ENCODE assay signal across 2 cellular contexts in the genomic region with DNA sequence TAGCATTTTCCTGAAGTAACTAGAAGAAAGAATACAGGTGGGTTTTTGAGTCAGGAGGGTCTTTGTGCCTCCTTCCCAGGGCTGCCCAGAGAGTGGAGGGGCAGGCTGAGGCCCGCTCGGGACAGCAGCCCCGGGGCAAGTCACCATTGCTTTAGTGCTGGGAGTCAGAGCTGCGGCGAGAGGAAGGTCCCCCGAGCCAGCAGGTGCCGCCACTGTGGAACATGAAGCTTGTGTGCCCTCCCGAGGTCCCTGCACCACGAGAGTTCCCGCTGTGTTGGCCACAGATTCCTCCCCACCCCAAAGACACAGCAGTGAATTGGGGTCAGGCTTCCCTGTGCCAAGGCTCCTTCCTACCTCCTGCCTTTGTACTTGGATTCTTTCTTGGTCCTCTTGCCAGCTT.
TF ChIP-seq lines count a peak whose summit lies in the region.

No MANE protein-coding gene starts in this region.

TF ChIP-seq in GM23338, 12 proteins besides CTCF, POLR2A, EP300 and RAD21:
- TF ChIP-seq ZNF331 (CRISPR knock-in tag; IDR thresholded peaks at IDR 0.05; ENCODE audit: low read depth) (no peak), CREB1 (CRISPR knock-in tag; IDR thresholded peaks at IDR 0.05; ENCODE audit: low read depth) (no peak), EZH2phosphoT487 (IDR thresholded peaks at IDR 0.05; ENCODE audit: unreplicated experiment) (no peak), POLR2AphosphoS5 (IDR thresholded peaks at IDR 0.05; ENCODE audit: low read depth) (no peak)
- TF ChIP-seq, protein P1, sequence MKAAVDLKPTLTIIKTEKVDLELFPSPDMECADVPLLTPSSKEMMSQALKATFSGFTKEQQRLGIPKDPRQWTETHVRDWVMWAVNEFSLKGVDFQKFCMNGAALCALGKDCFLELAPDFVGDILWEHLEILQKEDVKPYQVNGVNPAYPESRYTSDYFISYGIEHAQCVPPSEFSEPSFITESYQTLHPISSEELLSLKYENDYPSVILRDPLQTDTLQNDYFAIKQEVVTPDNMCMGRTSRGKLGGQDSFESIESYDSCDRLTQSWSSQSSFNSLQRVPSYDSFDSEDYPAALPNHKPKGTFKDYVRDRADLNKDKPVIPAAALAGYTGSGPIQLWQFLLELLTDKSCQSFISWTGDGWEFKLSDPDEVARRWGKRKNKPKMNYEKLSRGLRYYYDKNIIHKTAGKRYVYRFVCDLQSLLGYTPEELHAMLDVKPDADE (IDR thresholded peaks at IDR 0.05), result no peak

TF ChIP-seq in IMR-90, 13 proteins besides CTCF, POLR2A, EP300 and RAD21:
- TF ChIP-seq MXI1 (IDR thresholded peaks at IDR 0.05; ENCODE audit: borderline replicate concordance, low read depth, low read length) (no peak), BHLHE40 (IDR thresholded peaks at IDR 0.05; ENCODE audit: low read depth, low read length) (no peak), MAFK (IDR thresholded peaks at IDR 0.05; ENCODE audit: low read depth, low read length) (no peak), NFE2L2 (IDR thresholded peaks at IDR 0.05; ENCODE audit: low read depth, low read length) (no peak), CEBPB (IDR thresholded peaks at IDR 0.05; ENCODE audit: low read depth, low read length) (no peak), RFX5 (IDR thresholded peaks at IDR 0.05; ENCODE audit: low read depth, low read length) (no peak), SMC3 (IDR thresholded peaks at IDR 0.05; ENCODE audit: low read depth, low read length) (no peak), RCOR1 (IDR thresholded peaks at IDR 0.05; ENCODE audit: insufficient replicate concordance, low read length) (no peak), FOS (IDR thresholded peaks at IDR 0.05; ENCODE audit: low read depth, low read length) (no peak), CHD1 (IDR thresholded peaks at IDR 0.05; ENCODE audit: low read depth, low read length) (no peak)
- TF ChIP-seq, protein P2, sequence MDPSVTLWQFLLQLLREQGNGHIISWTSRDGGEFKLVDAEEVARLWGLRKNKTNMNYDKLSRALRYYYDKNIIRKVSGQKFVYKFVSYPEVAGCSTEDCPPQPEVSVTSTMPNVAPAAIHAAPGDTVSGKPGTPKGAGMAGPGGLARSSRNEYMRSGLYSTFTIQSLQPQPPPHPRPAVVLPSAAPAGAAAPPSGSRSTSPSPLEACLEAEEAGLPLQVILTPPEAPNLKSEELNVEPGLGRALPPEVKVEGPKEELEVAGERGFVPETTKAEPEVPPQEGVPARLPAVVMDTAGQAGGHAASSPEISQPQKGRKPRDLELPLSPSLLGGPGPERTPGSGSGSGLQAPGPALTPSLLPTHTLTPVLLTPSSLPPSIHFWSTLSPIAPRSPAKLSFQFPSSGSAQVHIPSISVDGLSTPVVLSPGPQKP (IDR thresholded peaks at IDR 0.05; ENCODE audit: borderline replicate concordance, low read depth, low read length), result no peak
- TF ChIP-seq, protein P3, sequence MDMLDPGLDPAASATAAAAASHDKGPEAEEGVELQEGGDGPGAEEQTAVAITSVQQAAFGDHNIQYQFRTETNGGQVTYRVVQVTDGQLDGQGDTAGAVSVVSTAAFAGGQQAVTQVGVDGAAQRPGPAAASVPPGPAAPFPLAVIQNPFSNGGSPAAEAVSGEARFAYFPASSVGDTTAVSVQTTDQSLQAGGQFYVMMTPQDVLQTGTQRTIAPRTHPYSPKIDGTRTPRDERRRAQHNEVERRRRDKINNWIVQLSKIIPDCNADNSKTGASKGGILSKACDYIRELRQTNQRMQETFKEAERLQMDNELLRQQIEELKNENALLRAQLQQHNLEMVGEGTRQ (IDR thresholded peaks at IDR 0.05; ENCODE audit: low read depth, low read length), result no peak
